Comparison of ENCODE assay signal across 11 cellular contexts in the genomic region with DNA sequence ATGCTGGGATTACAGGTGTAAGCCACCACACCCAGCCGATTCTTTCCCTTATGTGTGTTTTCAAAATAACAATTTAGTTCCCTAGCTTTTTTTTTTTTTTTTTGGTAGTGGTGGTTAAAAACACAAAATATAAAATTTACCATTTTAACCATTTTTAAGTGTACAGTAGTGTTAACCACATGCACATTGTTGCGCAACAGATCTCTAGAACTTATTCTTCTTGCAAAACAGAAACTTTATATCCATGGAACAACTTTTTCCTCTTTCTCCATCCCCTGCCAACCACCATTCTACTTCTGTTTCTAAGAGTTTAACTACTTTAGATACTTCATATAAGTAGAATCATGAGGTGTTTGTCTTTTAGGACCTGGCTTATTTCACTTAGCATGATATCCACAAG. TPM values are rescaled to one million over a fixed set of nuclear protein-coding genes. Genes with fewer than 3 reads are reported as not detected.
DNase-seq lines count a peak whose midpoint lies in the region; ATAC-seq and TF ChIP-seq lines count a peak whose summit lies in the region.
"Had no signal": no experiment of that assay in that cellular context is flagged by ENCODE, and none has a peak within 500 bp of the region (broad histone marks: within the 10 kb centered on the region; RNA-seq: fewer than 3 reads in every experiment).

No MANE protein-coding gene starts in this region.

- peaks cover 33 to 45% (median 37%) of the 10 kb centered on the region in 11 experiments for H3K9me3 ChIP-seq in BLaER1 treated with 17β-estradiol and CSF1 and Interleukin-3, amounts not matched to agents 10 nM and 100 nM (replicated peaks in 1 of 11)
- no peaks in the 10 kb centered on the region for H3K9me3 ChIP-seq in smooth muscle cell (replicated peaks; ENCODE audit: low read depth)
- peaks cover 2 to 34% (median 24%) of the 10 kb centered on the region in 8 donors for H3K9me3 ChIP-seq in spleen

- H3K9ac ChIP-seq in BLaER1 treated with 17β-estradiol and CSF1 and Interleukin-3, amounts not matched to agents 10 nM and 100 nM, result no peak overlapping the region
- H3K9ac ChIP-seq in smooth muscle cell (ENCODE audit: low read depth), result no peak overlapping the region

- no peak for DNase-seq in HFFc6
- no peak for DNase-seq in activated CD8-positive, alpha-beta T cell treated with anti-CD3 and anti-CD28 coated beads, Interleukin-2, amount 10 ng/mL, durations not matched to agents 7 days and 5 days
- DNase-seq in immature natural killer cell, result no peak
- DNase-seq in smooth muscle cell (lab: John Stamatoyannopoulos, UW; ENCODE audit: unreplicated experiment), result no peak
- DNase-seq in spleen, result no peak
- DNase-seq: effector CD4-positive, alpha-beta T cell; NCI-H345; stimulated activated CD4-positive, alpha-beta T cell treated with anti-CD3 and anti-CD28 coated beads, Interleukin-1b, Interleukin-23, amount 100 ng/mL, for 48 hours had no signal

- H3K9me3 Mint-ChIP-seq in HFFc6, result peaks cover 10% of the 10 kb centered on the region; the same call in 1 of the 2 replicates
- H3K9me3 Mint-ChIP-seq in activated CD8-positive, alpha-beta T cell treated with anti-CD3 and anti-CD28 coated beads, Interleukin-2, amount 10 ng/mL, durations not matched to agents 7 days and 5 days (ENCODE audit: insufficient read depth), result peaks cover 21% of the 10 kb centered on the region
- peaks cover 2 to 14% (median 9%) of the 10 kb centered on the region in 6 donors for H3K9me3 Mint-ChIP-seq in immature natural killer cell

- H3K4me3 Mint-ChIP-seq in HFFc6 (peak overlapping the region; percentile 42; the same call in 1 of the 2 replicates), immature natural killer cell (peak overlapping the region; percentile 93 to 97 (median 94))
- peak overlapping the region; percentile 94 for H3K4me3 Mint-ChIP-seq in activated CD8-positive, alpha-beta T cell treated with anti-CD3 and anti-CD28 coated beads, Interleukin-2, amount 10 ng/mL, durations not matched to agents 7 days and 5 days

- H3K36me3 Mint-ChIP-seq in HFFc6 (ENCODE audit: low read depth) (peaks cover 13% of the 10 kb centered on the region), immature natural killer cell (peaks cover 0 to 14% (median 3%) of the 10 kb centered on the region in 3 donors)
- peaks cover 54% of the 10 kb centered on the region for H3K36me3 Mint-ChIP-seq in activated CD8-positive, alpha-beta T cell treated with anti-CD3 and anti-CD28 coated beads, Interleukin-2, amount 10 ng/mL, durations not matched to agents 7 days and 5 days (ENCODE audit: low read depth)

- intact Hi-C loops in spleen (cut with DNase I; ENCODE audit: low total_unique reads), result no loop called here

- H3K4me1 Mint-ChIP-seq in HFFc6 (ENCODE audit: low read depth) (peaks cover 21% of the 10 kb centered on the region), immature natural killer cell (peaks cover 34 to 40% of the 10 kb centered on the region in 2 donors)
- peaks cover 42% of the 10 kb centered on the region for H3K4me1 Mint-ChIP-seq in activated CD8-positive, alpha-beta T cell treated with anti-CD3 and anti-CD28 coated beads, Interleukin-2, amount 10 ng/mL, durations not matched to agents 7 days and 5 days (ENCODE audit: low read depth)

- CTCF ChIA-PET in activated CD8-positive, alpha-beta T cell treated with anti-CD3 and anti-CD28 coated beads, Interleukin-2, amount 10 ng/mL, durations not matched to agents 7 days and 5 days (lab: Charles Lee), result no interaction called here

- no peak for TF ChIP-seq CTCF in HFFc6 (IDR thresholded peaks at IDR 0.05)
- TF ChIP-seq CTCF in smooth muscle cell (IDR thresholded peaks at IDR 0.05; ENCODE audit: borderline replicate concordance, insufficient read depth, poor library complexity, severe bottlenecking), result no peak
- TF ChIP-seq CTCF in spleen (IDR thresholded peaks at IDR 0.05 in 8 of 11, conservative IDR thresholded peaks at IDR 0.05 in 3 of 11), result no peak

- H3K4me3 ChIP-seq in BLaER1 treated with 17β-estradiol and CSF1 and Interleukin-3, amounts not matched to agents 10 nM and 100 nM, result no peak overlapping the region
- H3K4me3 ChIP-seq in smooth muscle cell (no peak overlapping the region), spleen (no peak overlapping the region)

- no peak for TF ChIP-seq POLR2A in spleen (IDR thresholded peaks at IDR 0.05)

- H3K4me2 ChIP-seq in BLaER1 treated with 17β-estradiol and CSF1 and Interleukin-3, amounts not matched to agents 10 nM and 100 nM, result peak overlapping the region in 7 of 11 experiments; percentile 57 to 89 (median 81); a peak in 12 of 22 replicates
- H3K4me2 ChIP-seq in smooth muscle cell, result no peak overlapping the region

- H3K27ac Mint-ChIP-seq in HFFc6, result peak overlapping the region; percentile 23; the same call in 1 of the 2 replicates
- peak overlapping the region; percentile 71 for H3K27ac Mint-ChIP-seq in activated CD8-positive, alpha-beta T cell treated with anti-CD3 and anti-CD28 coated beads, Interleukin-2, amount 10 ng/mL, durations not matched to agents 7 days and 5 days
- peak overlapping the region; percentile 8 to 96 (median 70) for H3K27ac Mint-ChIP-seq in immature natural killer cell

- H3K36me3 ChIP-seq in BLaER1 treated with 17β-estradiol and CSF1 and Interleukin-3, amounts not matched to agents 10 nM and 100 nM, result peaks cover 15 to 25% (median 24%) of the 10 kb centered on the region in 11 experiments
- peaks cover 2% of the 10 kb centered on the region for H3K36me3 ChIP-seq in smooth muscle cell (ENCODE audit: low read depth)
- peaks cover 0 to 24% (median 13%) of the 10 kb centered on the region in 6 donors for H3K36me3 ChIP-seq in spleen

- no peak overlapping the region for H2AFZ ChIP-seq in smooth muscle cell (ENCODE audit: low read depth)

- no peaks in the 10 kb centered on the region for H3K27me3 ChIP-seq in BLaER1 treated with 17β-estradiol and CSF1 and Interleukin-3, amounts not matched to agents 10 nM and 100 nM
- H3K27me3 ChIP-seq in smooth muscle cell (ENCODE audit: low read depth) (no peaks in the 10 kb centered on the region), spleen (replicated peaks in 1 of 7) (no peaks in the 10 kb centered on the region)

- no peaks in the 10 kb centered on the region for H3F3A ChIP-seq in smooth muscle cell (ENCODE audit: low read depth)

- no peak for ATAC-seq in activated CD8-positive, alpha-beta T cell treated with anti-CD3 and anti-CD28 coated beads, Interleukin-2, amount 10 ng/mL, durations not matched to agents 7 days and 5 days
- ATAC-seq in HG03439 (IDR thresholded peaks at IDR 0.05; ENCODE audit: unreplicated experiment), result no peak
- ATAC-seq in GM19035 (IDR thresholded peaks at IDR 0.05; ENCODE audit: unreplicated experiment), result no peak

- H3K4me1 ChIP-seq in BLaER1 treated with 17β-estradiol and CSF1 and Interleukin-3, amounts not matched to agents 10 nM and 100 nM, result peaks cover 11 to 47% (median 34%) of the 10 kb centered on the region in 10 experiments
- H3K4me1 ChIP-seq in smooth muscle cell (ENCODE audit: low read depth) (peaks cover 6% of the 10 kb centered on the region), spleen (peaks cover 18 to 54% (median 43%) of the 10 kb centered on the region in 6 donors)

- H4K20me1 ChIP-seq in BLaER1 treated with 17β-estradiol and CSF1 and Interleukin-3, amounts not matched to agents 10 nM and 100 nM, result peaks cover 0 to 12% (median 0%) of the 10 kb centered on the region in 11 experiments; a peak in 4 of 22 replicates
- no peaks in the 10 kb centered on the region for H4K20me1 ChIP-seq in smooth muscle cell (ENCODE audit: low read depth)

- H3K79me2 ChIP-seq in smooth muscle cell (ENCODE audit: low read depth), result peaks cover 32% of the 10 kb centered on the region

- H3K27me3 Mint-ChIP-seq in HFFc6 (ENCODE audit: insufficient read depth) (no peaks in the 10 kb centered on the region; the same call in 1 of the 2 replicates), immature natural killer cell (ENCODE audit: low read depth in 3 of 3) (peaks cover 7 to 17% (median 11%) of the 10 kb centered on the region in 3 donors)
- no peaks in the 10 kb centered on the region for H3K27me3 Mint-ChIP-seq in activated CD8-positive, alpha-beta T cell treated with anti-CD3 and anti-CD28 coated beads, Interleukin-2, amount 10 ng/mL, durations not matched to agents 7 days and 5 days (ENCODE audit: low read depth)

- POLR2A ChIA-PET in activated CD8-positive, alpha-beta T cell treated with anti-CD3 and anti-CD28 coated beads, Interleukin-2, amount 10 ng/mL, durations not matched to agents 7 days and 5 days (lab: Charles Lee), result interaction anchor here (0.7 to 2.9 kb wide), 3 partner anchors 12 to 79 kb away, joined by 3 to 29 read pairs (median 8); no protein-coding TSS in a partner anchor

- H3K27ac ChIP-seq in BLaER1 treated with 17β-estradiol and CSF1 and Interleukin-3, amounts not matched to agents 10 nM and 100 nM, result no peak overlapping the region
- H3K27ac ChIP-seq in smooth muscle cell (ENCODE audit: low read depth), result no peak overlapping the region
- H3K27ac ChIP-seq in spleen, result peak overlapping the region in 4 of 8 donors; percentile 87 to 93 (median 92)

- 97% methylated on average over 2 of the region's 2 CpGs for WGBS in smooth muscle cell (ENCODE audit: low lambda C conversion rate)
- 49 to 84% (median 70%) methylated on average over 2 of the region's 2 CpGs for WGBS in spleen, 5 donors

RNA-seq across cellular contexts. Expression of gene NDUFA12, which starts 1.1 kb away (rescaled TPM):
- 100 to 1,000 TPM; 104 to 149 (median 140) TPM for total RNA-seq in HFFc6 (2021; fragmentation: NEBNext Ultra II Directional; extraction: Animal tissue kit (Norgen Biotek cat#: 25700))
- 100 to 1,000 TPM; 247 to 253 TPM for total RNA-seq in activated CD8-positive, alpha-beta T cell treated with anti-CD3 and anti-CD28 coated beads, Interleukin-2, amount 10 ng/mL, durations not matched to agents 7 days and 5 days
- polyA plus RNA-seq in immature natural killer cell, result 100 to 1,000 TPM; 345 to 618 (median 351) TPM
- total RNA-seq in smooth muscle cell, result 291 and 300 TPM in 2 replicates
- polyA plus RNA-seq in smooth muscle cell, result 236 and 257 TPM in 2 replicates
- total RNA-seq in spleen, result 100 to 1,000 TPM in 2 of 7 donors, 10 to 100 TPM in 5; 65.1 to 118 (median 91.2) TPM
- 100 to 1,000 TPM in 2 of 3 donors, 10 to 100 TPM in 1; 92.0 to 150 (median 145) TPM for polyA plus RNA-seq in spleen

Comparison
In these comparisons a context has a peak if more than half of its experiments do, and no peak if none do; other contexts are left out.
1. H3K4me3 Mint-ChIP-seq: peak in every context shown above with its lines; median percentile 94 in activated CD8-positive, alpha-beta T cell treated with anti-CD3 and anti-CD28 coated beads, Interleukin-2, amount 10 ng/mL, durations not matched to agents 7 days and 5 days; 94 in immature natural killer cell; 42 in HFFc6.